In genomic region chr6:157715766-157716171, GRCh38 we compare ENCODE assay signal across 11 cellular contexts.
A peak's percentile ranks its signal among the peaks of the same experiment; 100 is the strongest.
DNase-seq lines count a peak whose midpoint lies in the region; ATAC-seq and TF ChIP-seq lines count a peak whose summit lies in the region.
"Had no signal": no experiment of that assay in that cellular context is flagged by ENCODE, and none has a peak within 500 bp of the region (broad histone marks: within the 10 kb centered on the region; RNA-seq: fewer than 3 reads in every experiment).

No MANE protein-coding gene starts in this region.

- peak; percentile 96 for DNase-seq in AG20443 (ENCODE audit: low spot score)
- DNase-seq in amniotic stem cell (lab: John Stamatoyannopoulos, UW): peak; percentile 85
- DNase-seq in left ventricle myocardium inferior: peak; percentile 69
- peak; percentile 85 for DNase-seq in renal cortical epithelial cell (ENCODE audit: low read depth)
- no peak for DNase-seq in HPDE6-E6E7 (ENCODE audit: extremely low spot score)
- DNase-seq in activated CD4-positive, alpha-beta memory T cell treated with anti-CD3 and anti-CD28 coated beads, Interleukin-2, amount 10 ng/mL, durations not matched to agents 7 days and 5 days: no peak
- no peak for DNase-seq in stimulated activated CD4-positive, alpha-beta T cell treated with anti-CD3 and anti-CD28 coated beads, Interleukin-15, amount 100 ng/mL, for 24 hours
- DNase-seq: activated CD4-positive, alpha-beta T cell treated with anti-CD3 and anti-CD28 coated beads for 4 hours; dorsolateral prefrontal cortex had no signal

- no peaks in the 10 kb centered on the region for H3K36me3 ChIP-seq in left ventricle myocardium inferior

- peak overlapping the region; percentile 9 for H3K4me3 ChIP-seq in left ventricle myocardium inferior
- H3K4me3 ChIP-seq: dorsolateral prefrontal cortex had no signal

- POLR2A ChIA-PET in activated CD4-positive, alpha-beta memory T cell treated with anti-CD3 and anti-CD28 coated beads, Interleukin-2, amount 10 ng/mL, durations not matched to agents 7 days and 5 days (lab: Charles Lee): no interaction called here

- intact Hi-C loops in left ventricle myocardium inferior (cut with micrococcal nuclease): no loop called here

- H3K27ac Mint-ChIP-seq in activated CD4-positive, alpha-beta memory T cell treated with anti-CD3 and anti-CD28 coated beads, Interleukin-2, amount 10 ng/mL, durations not matched to agents 7 days and 5 days: no peak overlapping the region

- no peaks in the 10 kb centered on the region for H3K36me3 Mint-ChIP-seq in activated CD4-positive, alpha-beta memory T cell treated with anti-CD3 and anti-CD28 coated beads, Interleukin-2, amount 10 ng/mL, durations not matched to agents 7 days and 5 days (ENCODE audit: low read depth)

- H3K27me3 ChIP-seq in left ventricle myocardium inferior (ENCODE audit: low read depth): no peaks in the 10 kb centered on the region
- H3K27me3 ChIP-seq: dorsolateral prefrontal cortex had no signal

- H3K9me3 Mint-ChIP-seq in activated CD4-positive, alpha-beta memory T cell treated with anti-CD3 and anti-CD28 coated beads, Interleukin-2, amount 10 ng/mL, durations not matched to agents 7 days and 5 days: no peaks in the 10 kb centered on the region

- H3K4me1 Mint-ChIP-seq in activated CD4-positive, alpha-beta memory T cell treated with anti-CD3 and anti-CD28 coated beads, Interleukin-2, amount 10 ng/mL, durations not matched to agents 7 days and 5 days: no peaks in the 10 kb centered on the region

- H3K4me3 Mint-ChIP-seq in activated CD4-positive, alpha-beta memory T cell treated with anti-CD3 and anti-CD28 coated beads, Interleukin-2, amount 10 ng/mL, durations not matched to agents 7 days and 5 days: no peak overlapping the region

- no peak for TF ChIP-seq CTCF in left ventricle myocardium inferior (IDR thresholded peaks at IDR 0.05; ENCODE audit: borderline replicate concordance)

- CTCF ChIA-PET in activated CD4-positive, alpha-beta memory T cell treated with anti-CD3 and anti-CD28 coated beads, Interleukin-2, amount 10 ng/mL, durations not matched to agents 7 days and 5 days (lab: Charles Lee): no interaction called here

- H3K27ac ChIP-seq in left ventricle myocardium inferior (replicated peaks): peak overlapping the region; percentile 76
- H3K27ac ChIP-seq: C4-2B had no signal

- H3K9me3 ChIP-seq in left ventricle myocardium inferior (replicated peaks): no peaks in the 10 kb centered on the region

- ATAC-seq in GM21367 (IDR thresholded peaks at IDR 0.05; ENCODE audit: unreplicated experiment): no peak

- H3K4me1 ChIP-seq in left ventricle myocardium inferior: peaks cover 37% of the 10 kb centered on the region

- peaks cover 12% of the 10 kb centered on the region for H3K27me3 Mint-ChIP-seq in activated CD4-positive, alpha-beta memory T cell treated with anti-CD3 and anti-CD28 coated beads, Interleukin-2, amount 10 ng/mL, durations not matched to agents 7 days and 5 days

Comparison
In these comparisons a context has a peak if more than half of its experiments do, and no peak if none do; other contexts are left out.
1. DNase-seq: peak in AG20443 (single experiment), amniotic stem cell (single experiment), left ventricle myocardium inferior (single experiment) and renal cortical epithelial cell (single experiment); none in HPDE6-E6E7 (single experiment), activated CD4-positive, alpha-beta memory T cell treated with anti-CD3 and anti-CD28 coated beads, Interleukin-2, amount 10 ng/mL, durations not matched to agents 7 days and 5 days (single experiment) and stimulated activated CD4-positive, alpha-beta T cell treated with anti-CD3 and anti-CD28 coated beads, Interleukin-15, amount 100 ng/mL, for 24 hours (single experiment).